1 cellular context compared by ENCODE assay signal in genomic region chr21:33541756-33542639, GRCh38.
TF ChIP-seq lines count a peak whose summit lies in the region.

TSS of gene GART (minus strand) at chr21:33542117. CDS start at chr21:33539315, 2,802 bp downstream.

TF ChIP-seq in HepG2, 621 proteins besides CTCF, POLR2A, EP300 and RAD21 (continued from another document and continues in another):
- TF ChIP-seq, protein P1, sequence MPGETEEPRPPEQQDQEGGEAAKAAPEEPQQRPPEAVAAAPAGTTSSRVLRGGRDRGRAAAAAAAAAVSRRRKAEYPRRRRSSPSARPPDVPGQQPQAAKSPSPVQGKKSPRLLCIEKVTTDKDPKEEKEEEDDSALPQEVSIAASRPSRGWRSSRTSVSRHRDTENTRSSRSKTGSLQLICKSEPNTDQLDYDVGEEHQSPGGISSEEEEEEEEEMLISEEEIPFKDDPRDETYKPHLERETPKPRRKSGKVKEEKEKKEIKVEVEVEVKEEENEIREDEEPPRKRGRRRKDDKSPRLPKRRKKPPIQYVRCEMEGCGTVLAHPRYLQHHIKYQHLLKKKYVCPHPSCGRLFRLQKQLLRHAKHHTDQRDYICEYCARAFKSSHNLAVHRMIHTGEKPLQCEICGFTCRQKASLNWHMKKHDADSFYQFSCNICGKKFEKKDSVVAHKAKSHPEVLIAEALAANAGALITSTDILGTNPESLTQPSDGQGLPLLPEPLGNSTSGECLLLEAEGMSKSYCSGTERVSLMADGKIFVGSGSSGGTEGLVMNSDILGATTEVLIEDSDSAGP (CRISPR knock-in tag; IDR thresholded peaks at IDR 0.05; ENCODE audit: borderline replicate concordance): peak; percentile 77
- TF ChIP-seq, protein P2, sequence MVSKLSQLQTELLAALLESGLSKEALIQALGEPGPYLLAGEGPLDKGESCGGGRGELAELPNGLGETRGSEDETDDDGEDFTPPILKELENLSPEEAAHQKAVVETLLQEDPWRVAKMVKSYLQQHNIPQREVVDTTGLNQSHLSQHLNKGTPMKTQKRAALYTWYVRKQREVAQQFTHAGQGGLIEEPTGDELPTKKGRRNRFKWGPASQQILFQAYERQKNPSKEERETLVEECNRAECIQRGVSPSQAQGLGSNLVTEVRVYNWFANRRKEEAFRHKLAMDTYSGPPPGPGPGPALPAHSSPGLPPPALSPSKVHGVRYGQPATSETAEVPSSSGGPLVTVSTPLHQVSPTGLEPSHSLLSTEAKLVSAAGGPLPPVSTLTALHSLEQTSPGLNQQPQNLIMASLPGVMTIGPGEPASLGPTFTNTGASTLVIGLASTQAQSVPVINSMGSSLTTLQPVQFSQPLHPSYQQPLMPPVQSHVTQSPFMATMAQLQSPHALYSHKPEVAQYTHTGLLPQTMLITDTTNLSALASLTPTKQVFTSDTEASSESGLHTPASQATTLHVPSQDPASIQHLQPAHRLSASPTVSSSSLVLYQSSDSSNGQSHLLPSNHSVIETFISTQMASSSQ (IDR thresholded peaks at IDR 0.05; ENCODE audit: low read depth): no peak
- TF ChIP-seq, protein P2 (CRISPR knock-in tag; IDR thresholded peaks at IDR 0.05; ENCODE audit: borderline replicate concordance): no peak
- no peak for TF ChIP-seq FOSL2 (CRISPR knock-in tag; IDR thresholded peaks at IDR 0.05)
- peak in 1 of 2 experiments; percentile 45; a peak in 1 of 4 replicates for TF ChIP-seq ATF4 (CRISPR knock-in tag; IDR thresholded peaks at IDR 0.05)
- no peak for TF ChIP-seq FOXJ3 (CRISPR knock-in tag; IDR thresholded peaks at IDR 0.05; ENCODE audit: borderline replicate concordance)
- peak; percentile 93 for TF ChIP-seq MXD1 (CRISPR knock-in tag; IDR thresholded peaks at IDR 0.05)
- TF ChIP-seq, protein P3, sequence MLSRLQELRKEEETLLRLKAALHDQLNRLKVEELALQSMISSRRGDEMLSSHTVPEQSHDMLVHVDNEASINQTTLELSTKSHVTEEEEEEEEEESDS (CRISPR knock-in tag; IDR thresholded peaks at IDR 0.05; ENCODE audit: borderline replicate concordance): no peak
- no peak for TF ChIP-seq ZBTB49 (CRISPR knock-in tag; IDR thresholded peaks at IDR 0.05; ENCODE audit: borderline replicate concordance)
- TF ChIP-seq ZNF562 (CRISPR knock-in tag; IDR thresholded peaks at IDR 0.05; ENCODE audit: borderline replicate concordance): no peak
- 0 out of 2 replicates have a peak, but pooled peaks have one; percentile 22 for TF ChIP-seq DNMT1 (CRISPR knock-in tag; IDR thresholded peaks at IDR 0.05)
- TF ChIP-seq MED1 (CRISPR knock-in tag; IDR thresholded peaks at IDR 0.05): peak; percentile 67
- TF ChIP-seq, protein P4, sequence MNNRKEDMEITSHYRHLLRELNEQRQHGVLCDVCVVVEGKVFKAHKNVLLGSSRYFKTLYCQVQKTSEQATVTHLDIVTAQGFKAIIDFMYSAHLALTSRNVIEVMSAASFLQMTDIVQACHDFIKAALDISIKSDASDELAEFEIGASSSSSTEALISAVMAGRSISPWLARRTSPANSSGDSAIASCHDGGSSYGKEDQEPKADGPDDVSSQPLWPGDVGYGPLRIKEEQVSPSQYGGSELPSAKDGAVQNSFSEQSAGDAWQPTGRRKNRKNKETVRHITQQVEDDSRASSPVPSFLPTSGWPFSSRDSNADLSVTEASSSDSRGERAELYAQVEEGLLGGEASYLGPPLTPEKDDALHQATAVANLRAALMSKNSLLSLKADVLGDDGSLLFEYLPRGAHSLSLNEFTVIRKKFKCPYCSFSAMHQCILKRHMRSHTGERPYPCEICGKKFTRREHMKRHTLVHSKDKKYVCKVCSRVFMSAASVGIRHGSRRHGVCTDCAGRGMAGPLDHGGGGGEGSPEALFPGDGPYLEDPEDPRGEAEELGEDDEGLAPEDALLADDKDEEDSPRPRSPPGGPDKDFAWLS (CRISPR knock-in tag; IDR thresholded peaks at IDR 0.05; ENCODE audit: borderline replicate concordance): no peak
- peak; percentile 77 for TF ChIP-seq NFYB (CRISPR knock-in tag; IDR thresholded peaks at IDR 0.05)
- TF ChIP-seq ATF1 (CRISPR knock-in tag; IDR thresholded peaks at IDR 0.05): no peak
- TF ChIP-seq ZNF773 (CRISPR knock-in tag; IDR thresholded peaks at IDR 0.05; ENCODE audit: borderline replicate concordance): peak; percentile 77; the same call in 1 of the 2 replicates
- TF ChIP-seq ZNF563 (CRISPR knock-in tag; IDR thresholded peaks at IDR 0.05): peak; percentile 45
- peak; percentile 82 for TF ChIP-seq ETV5 (CRISPR knock-in tag; IDR thresholded peaks at IDR 0.05; ENCODE audit: borderline replicate concordance)
- TF ChIP-seq, protein P5, sequence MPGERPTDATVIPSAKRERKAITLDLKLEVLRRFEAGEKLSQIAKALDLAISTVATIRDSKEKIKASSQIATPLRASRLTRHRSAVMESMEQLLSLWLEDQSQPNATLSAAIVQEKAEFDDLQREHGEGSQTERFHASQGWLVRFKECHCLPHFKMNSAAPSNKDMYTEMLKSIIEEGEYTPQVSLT (CRISPR knock-in tag; IDR thresholded peaks at IDR 0.05; ENCODE audit: borderline replicate concordance, low read depth): no peak
- TF ChIP-seq ZNF33A (CRISPR knock-in tag; IDR thresholded peaks at IDR 0.05; ENCODE audit: borderline replicate concordance): peak; percentile 93; the same call in 1 of the 2 replicates
- peak; percentile 75 for TF ChIP-seq MED8 (CRISPR knock-in tag; IDR thresholded peaks at IDR 0.05; ENCODE audit: insufficient replicate concordance)
- peak; percentile 62; the same call in 1 of the 2 replicates for TF ChIP-seq REPIN1 (CRISPR knock-in tag; IDR thresholded peaks at IDR 0.05; ENCODE audit: borderline replicate concordance, low read depth)
- no peak for TF ChIP-seq ZNF841 (CRISPR knock-in tag; IDR thresholded peaks at IDR 0.05; ENCODE audit: borderline replicate concordance)
- no peak for TF ChIP-seq TBL1XR1 (IDR thresholded peaks at IDR 0.05; ENCODE audit: borderline replicate concordance, low read length, partially characterized antibody)
- TF ChIP-seq SSRP1 (CRISPR knock-in tag; IDR thresholded peaks at IDR 0.05): peak; percentile 69; the same call in 1 of the 2 replicates
- 0 out of 2 replicates have a peak, but pooled peaks have one; percentile 7 for TF ChIP-seq ZNF44 (CRISPR knock-in tag; IDR thresholded peaks at IDR 0.05)
- TF ChIP-seq ZNF12 (CRISPR knock-in tag; IDR thresholded peaks at IDR 0.05): no peak
- TF ChIP-seq, protein P6, sequence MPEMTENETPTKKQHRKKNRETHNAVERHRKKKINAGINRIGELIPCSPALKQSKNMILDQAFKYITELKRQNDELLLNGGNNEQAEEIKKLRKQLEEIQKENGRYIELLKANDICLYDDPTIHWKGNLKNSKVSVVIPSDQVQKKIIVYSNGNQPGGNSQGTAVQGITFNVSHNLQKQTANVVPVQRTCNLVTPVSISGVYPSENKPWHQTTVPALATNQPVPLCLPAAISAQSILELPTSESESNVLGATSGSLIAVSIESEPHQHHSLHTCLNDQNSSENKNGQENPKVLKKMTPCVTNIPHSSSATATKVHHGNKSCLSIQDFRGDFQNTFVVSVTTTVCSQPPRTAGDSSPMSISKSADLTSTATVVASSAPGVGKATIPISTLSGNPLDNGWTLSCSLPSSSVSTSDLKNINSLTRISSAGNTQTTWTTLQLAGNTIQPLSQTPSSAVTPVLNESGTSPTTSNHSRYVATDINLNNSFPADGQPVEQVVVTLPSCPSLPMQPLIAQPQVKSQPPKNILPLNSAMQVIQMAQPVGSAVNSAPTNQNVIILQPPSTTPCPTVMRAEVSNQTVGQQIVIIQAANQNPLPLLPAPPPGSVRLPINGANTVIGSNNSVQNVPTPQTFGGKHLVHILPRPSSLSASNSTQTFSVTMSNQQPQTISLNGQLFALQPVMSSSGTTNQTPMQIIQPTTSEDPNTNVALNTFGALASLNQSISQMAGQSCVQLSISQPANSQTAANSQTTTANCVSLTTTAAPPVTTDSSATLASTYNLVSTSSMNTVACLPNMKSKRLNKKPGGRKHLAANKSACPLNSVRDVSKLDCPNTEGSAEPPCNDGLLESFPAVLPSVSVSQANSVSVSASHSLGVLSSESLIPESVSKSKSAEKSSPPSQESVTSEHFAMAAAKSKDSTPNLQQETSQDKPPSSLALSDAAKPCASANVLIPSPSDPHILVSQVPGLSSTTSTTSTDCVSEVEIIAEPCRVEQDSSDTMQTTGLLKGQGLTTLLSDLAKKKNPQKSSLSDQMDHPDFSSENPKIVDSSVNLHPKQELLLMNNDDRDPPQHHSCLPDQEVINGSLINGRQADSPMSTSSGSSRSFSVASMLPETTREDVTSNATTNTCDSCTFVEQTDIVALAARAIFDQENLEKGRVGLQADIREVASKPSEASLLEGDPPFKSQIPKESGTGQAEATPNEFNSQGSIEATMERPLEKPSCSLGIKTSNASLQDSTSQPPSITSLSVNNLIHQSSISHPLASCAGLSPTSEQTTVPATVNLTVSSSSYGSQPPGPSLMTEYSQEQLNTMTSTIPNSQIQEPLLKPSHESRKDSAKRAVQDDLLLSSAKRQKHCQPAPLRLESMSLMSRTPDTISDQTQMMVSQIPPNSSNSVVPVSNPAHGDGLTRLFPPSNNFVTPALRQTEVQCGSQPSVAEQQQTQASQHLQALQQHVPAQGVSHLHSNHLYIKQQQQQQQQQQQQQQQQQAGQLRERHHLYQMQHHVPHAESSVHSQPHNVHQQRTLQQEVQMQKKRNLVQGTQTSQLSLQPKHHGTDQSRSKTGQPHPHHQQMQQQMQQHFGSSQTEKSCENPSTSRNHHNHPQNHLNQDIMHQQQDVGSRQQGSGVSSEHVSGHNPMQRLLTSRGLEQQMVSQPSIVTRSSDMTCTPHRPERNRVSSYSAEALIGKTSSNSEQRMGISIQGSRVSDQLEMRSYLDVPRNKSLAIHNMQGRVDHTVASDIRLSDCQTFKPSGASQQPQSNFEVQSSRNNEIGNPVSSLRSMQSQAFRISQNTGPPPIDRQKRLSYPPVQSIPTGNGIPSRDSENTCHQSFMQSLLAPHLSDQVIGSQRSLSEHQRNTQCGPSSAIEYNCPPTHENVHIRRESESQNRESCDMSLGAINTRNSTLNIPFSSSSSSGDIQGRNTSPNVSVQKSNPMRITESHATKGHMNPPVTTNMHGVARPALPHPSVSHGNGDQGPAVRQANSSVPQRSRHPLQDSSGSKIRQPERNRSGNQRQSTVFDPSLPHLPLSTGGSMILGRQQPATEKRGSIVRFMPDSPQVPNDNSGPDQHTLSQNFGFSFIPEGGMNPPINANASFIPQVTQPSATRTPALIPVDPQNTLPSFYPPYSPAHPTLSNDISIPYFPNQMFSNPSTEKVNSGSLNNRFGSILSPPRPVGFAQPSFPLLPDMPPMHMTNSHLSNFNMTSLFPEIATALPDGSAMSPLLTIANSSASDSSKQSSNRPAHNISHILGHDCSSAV (CRISPR knock-in tag; IDR thresholded peaks at IDR 0.05; ENCODE audit: borderline replicate concordance): no peak
- peak; percentile 99 for TF ChIP-seq ZBED4 (CRISPR knock-in tag; IDR thresholded peaks at IDR 0.05; ENCODE audit: borderline replicate concordance)
